25 cellular contexts compared by ENCODE assay signal in the genomic region with DNA sequence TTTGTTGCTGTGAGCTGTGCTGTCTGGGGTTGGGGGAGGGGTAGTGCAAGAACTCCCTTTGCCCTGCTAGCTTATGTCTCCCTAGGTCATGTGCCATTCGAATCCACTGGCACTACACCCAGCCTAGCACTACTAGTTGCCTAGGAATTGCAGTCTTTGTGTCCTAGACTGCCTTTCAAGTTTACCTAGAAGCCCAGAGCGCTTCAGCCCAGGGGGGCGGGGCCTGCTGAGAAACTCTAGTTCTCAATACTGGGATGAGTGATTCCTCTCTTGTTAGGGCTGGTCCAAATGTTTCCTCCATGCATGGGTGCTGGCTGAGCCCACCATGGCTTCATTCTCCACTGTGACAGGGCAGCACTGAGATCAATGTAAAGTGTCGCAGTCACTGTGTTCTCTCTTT.
"Had no signal": no experiment of that assay in that cellular context is flagged by ENCODE, and none has a peak within 500 bp of the region (broad histone marks: within the 10 kb centered on the region; RNA-seq: fewer than 3 reads in every experiment).

No MANE protein-coding gene starts in this region.

- ATAC-seq: esophagus mucosa; gastrocnemius medialis; heart right ventricle; left cardiac atrium; left lung; left ventricle myocardium superior; naive thymus-derived CD4-positive, alpha-beta T cell had no signal

- H3K27ac ChIP-seq: coronary artery, dorsolateral prefrontal cortex, epithelial cell of prostate, esophagus squamous epithelium, gastrocnemius medialis, heart right ventricle, left lung had no signal

- H3K27me3 Mint-ChIP-seq: memory B cell; naive thymus-derived CD4-positive, alpha-beta T cell had no signal

- H3K27ac Mint-ChIP-seq: memory B cell; mesothelial cell of epicardium; naive thymus-derived CD4-positive, alpha-beta T cell had no signal

- H3K4me3 ChIP-seq: coronary artery, dorsolateral prefrontal cortex, esophagus squamous epithelium, gastrocnemius medialis, heart right ventricle, left lung, lung had no signal

- H3K9me3 Mint-ChIP-seq: memory B cell, mesothelial cell of epicardium had no signal

- H3K9me3 ChIP-seq: esophagus squamous epithelium, gastrocnemius medialis, heart right ventricle, left lung had no signal

- H3K36me3 ChIP-seq: esophagus squamous epithelium, gastrocnemius medialis, heart right ventricle, left lung had no signal

- H3K36me3 Mint-ChIP-seq: memory B cell; mesothelial cell of epicardium; naive thymus-derived CD4-positive, alpha-beta T cell had no signal

- H3K4me3 Mint-ChIP-seq: memory B cell, mesothelial cell of epicardium had no signal

- H3K27me3 ChIP-seq: esophagus squamous epithelium, gastrocnemius medialis, heart right ventricle, left lung had no signal

- H3K4me1 Mint-ChIP-seq: memory B cell; mesothelial cell of epicardium; naive thymus-derived CD4-positive, alpha-beta T cell had no signal

- DNase-seq: dermis blood vessel endothelial cell; dorsolateral prefrontal cortex; effector CD4-positive, alpha-beta T cell; effector memory CD4-positive, alpha-beta T cell; erythroblast; esophagus squamous epithelium; foreskin fibroblast; foreskin melanocyte; gastrocnemius medialis; glutamatergic neuron; head of caudate nucleus; heart right ventricle; hippocampal formation; left cardiac atrium; left lung; left ventricle myocardium superior; mammary epithelial cell; mesendoderm; naive thymus-derived CD4-positive, alpha-beta T cell had no signal

- H3K4me1 ChIP-seq: esophagus squamous epithelium, gastrocnemius medialis, heart right ventricle, left lung had no signal
